Comparison of ENCODE assay signal across 2 cellular contexts in genomic region chr10:29317423-29318021, GRCh38.
TF ChIP-seq lines count a peak whose summit lies in the region.

No MANE protein-coding gene starts in this region.

TF ChIP-seq in GM12891, 5 proteins besides CTCF, POLR2A, EP300 and RAD21:
- TF ChIP-seq TAF1 (IDR thresholded peaks at IDR 0.05; ENCODE audit: low read depth, low read length) = no peak
- 0 out of 2 replicates have a peak, but pooled peaks have one; percentile 32 for TF ChIP-seq SPI1 (IDR thresholded peaks at IDR 0.05; ENCODE audit: low read depth, low read length)
- no peak for TF ChIP-seq POU2F2 (IDR thresholded peaks at IDR 0.05; ENCODE audit: low read depth, low read length)
- no peak for TF ChIP-seq POLR2AphosphoS5 (IDR thresholded peaks at IDR 0.05; ENCODE audit: low read depth, low read length)
TF ChIP-seq in GM12891: peak in this region for 1.

TF ChIP-seq in H1, 55 proteins besides CTCF, POLR2A, EP300 and RAD21:
- no peak for TF ChIP-seq CHD1 (IDR thresholded peaks at IDR 0.05; ENCODE audit: low read depth, low read length)
- no peak for TF ChIP-seq POU5F1 (IDR thresholded peaks at IDR 0.05; ENCODE audit: low read depth, low read length)
- no peak for TF ChIP-seq SAP30 (IDR thresholded peaks at IDR 0.05; ENCODE audit: insufficient read depth, insufficient replicate concordance, low read length)
- no peak for TF ChIP-seq BCL11A (IDR thresholded peaks at IDR 0.05; ENCODE audit: low read depth in 2 of 2, low read length in 2 of 2)
- TF ChIP-seq CREB1 (IDR thresholded peaks at IDR 0.05) = no peak
- no peak for TF ChIP-seq MAFK (IDR thresholded peaks at IDR 0.05; ENCODE audit: low read depth, low read length)
- no peak for TF ChIP-seq TEAD4 (IDR thresholded peaks at IDR 0.05; ENCODE audit: low read depth, low read length)
- TF ChIP-seq RNF2 (IDR thresholded peaks at IDR 0.05; ENCODE audit: borderline replicate concordance, low read depth, low read length, missing control alignments, poor library complexity, severe bottlenecking) = no peak
- no peak for TF ChIP-seq SP2 (IDR thresholded peaks at IDR 0.05; ENCODE audit: low read length)
- no peak for TF ChIP-seq CBX5 (IDR thresholded peaks at IDR 0.05; ENCODE audit: low read depth, low read length)
- no peak for TF ChIP-seq CHD2 (IDR thresholded peaks at IDR 0.05; ENCODE audit: low read length)
- TF ChIP-seq SIX5 (IDR thresholded peaks at IDR 0.05; ENCODE audit: low read depth, low read length) = no peak
- no peak for TF ChIP-seq SP4 (IDR thresholded peaks at IDR 0.05; ENCODE audit: low read length)
- no peak for TF ChIP-seq YY1 (IDR thresholded peaks at IDR 0.05; ENCODE audit: low read depth, low read length)
TF ChIP-seq in H1: peak in this region for 0.
